1 cellular context compared by ENCODE assay signal in genomic region chr1:99682291-99682751, GRCh38.
TF ChIP-seq lines count a peak whose summit lies in the region.

No MANE protein-coding gene starts in this region.

TF ChIP-seq in HEK293, 187 proteins besides CTCF, POLR2A, EP300 and RAD21 (continued from another document):
- TF ChIP-seq PATZ1 (tag by site-specific recombination; IDR thresholded peaks at IDR 0.05) (peak; percentile 47; the same call in 1 of the 2 replicates), ELK4 (IDR thresholded peaks at IDR 0.05; ENCODE audit: borderline replicate concordance, low read depth, low read length) (no peak), ZNF768 (tag by site-specific recombination; IDR thresholded peaks at IDR 0.05) (no peak), ZNF626 (tag by site-specific recombination; IDR thresholded peaks at IDR 0.05) (no peak), ZNF280C (tag by site-specific recombination; IDR thresholded peaks at IDR 0.05) (no peak), GFI1B (tag by site-specific recombination; IDR thresholded peaks at IDR 0.05) (no peak), ZNF791 (tag by site-specific recombination; IDR thresholded peaks at IDR 0.05) (no peak), ZNF202 (tag by site-specific recombination; IDR thresholded peaks at IDR 0.05; ENCODE audit: borderline replicate concordance) (no peak), KLF1 (tag by site-specific recombination; IDR thresholded peaks at IDR 0.05) (no peak), GLIS2 (tag by site-specific recombination; IDR thresholded peaks at IDR 0.05) (no peak), OVOL3 (tag by site-specific recombination; IDR thresholded peaks at IDR 0.05) (no peak), PRDM1 (tag by site-specific recombination; IDR thresholded peaks at IDR 0.05) (no peak), ZNF707 (tag by site-specific recombination; IDR thresholded peaks at IDR 0.05) (no peak), ZNF843 (tag by site-specific recombination; IDR thresholded peaks at IDR 0.05) (peak; percentile 69; the same call in 1 of the 2 replicates), ZFHX2 (tag by site-specific recombination; conservative IDR thresholded peaks at IDR 0.05) (no peak), HOXC10 (CRISPR knock-in tag; IDR thresholded peaks at IDR 0.05) (no peak), ZNF423 (tag by site-specific recombination; IDR thresholded peaks at IDR 0.05) (no peak), ZNF112 (tag by site-specific recombination; IDR thresholded peaks at IDR 0.05) (no peak), ZNF518A (tag by site-specific recombination; conservative IDR thresholded peaks at IDR 0.05; ENCODE audit: low read depth) (0 out of 2 replicates have a peak, but pooled peaks have one; percentile 44), ZNF76 (tag by site-specific recombination; IDR thresholded peaks at IDR 0.05; ENCODE audit: borderline replicate concordance, low read depth) (no peak), ZNF24 (tag by site-specific recombination; IDR thresholded peaks at IDR 0.05) (0 out of 2 replicates have a peak, but pooled peaks have one; percentile 69), ZNF350 (tag by site-specific recombination; IDR thresholded peaks at IDR 0.05) (no peak), KLF10 (tag by site-specific recombination; IDR thresholded peaks at IDR 0.05) (peak; percentile 33; the same call in 1 of the 2 replicates), ZNF488 (tag by site-specific recombination; IDR thresholded peaks at IDR 0.05) (no peak), ZSCAN16 (tag by site-specific recombination; IDR thresholded peaks at IDR 0.05) (no peak), ZBTB44 (tag by site-specific recombination; IDR thresholded peaks at IDR 0.05) (no peak), ZNF335 (tag by site-specific recombination; conservative IDR thresholded peaks at IDR 0.05) (no peak), ZNF2 (tag by site-specific recombination; IDR thresholded peaks at IDR 0.05) (no peak), ZNF223 (tag by site-specific recombination; IDR thresholded peaks at IDR 0.05) (no peak), ZNF629 (tag by site-specific recombination; IDR thresholded peaks at IDR 0.05) (peak; percentile 89), REPIN1 (tag by site-specific recombination; IDR thresholded peaks at IDR 0.05; ENCODE audit: low read depth) (no peak), ZBTB1 (tag by site-specific recombination; IDR thresholded peaks at IDR 0.05) (no peak), ZNF354C (tag by site-specific recombination; IDR thresholded peaks at IDR 0.05; ENCODE audit: borderline replicate concordance, low read depth) (no peak), ZFP3 (tag by site-specific recombination; IDR thresholded peaks at IDR 0.05; ENCODE audit: low read depth) (no peak), ZSCAN4 (tag by site-specific recombination; IDR thresholded peaks at IDR 0.05) (no peak), ZSCAN5A (tag by site-specific recombination; IDR thresholded peaks at IDR 0.05) (no peak), WT1 (tag by site-specific recombination; IDR thresholded peaks at IDR 0.05) (peak; percentile 66), ZNF416 (tag by site-specific recombination; IDR thresholded peaks at IDR 0.05) (no peak), ZNF639 (tag by site-specific recombination; IDR thresholded peaks at IDR 0.05) (peak; percentile 83; the same call in 1 of the 2 replicates), ZNF449 (tag by site-specific recombination; IDR thresholded peaks at IDR 0.05) (no peak), ZNF146 (tag by site-specific recombination; IDR thresholded peaks at IDR 0.05) (no peak), ZNF214 (tag by site-specific recombination; IDR thresholded peaks at IDR 0.05; ENCODE audit: borderline replicate concordance) (no peak), ZNF830 (tag by site-specific recombination; IDR thresholded peaks at IDR 0.05; ENCODE audit: low read depth) (no peak), GLI2 (tag by site-specific recombination; IDR thresholded peaks at IDR 0.05; ENCODE audit: borderline replicate concordance, low read depth) (no peak), ZEB2 (tag by site-specific recombination; IDR thresholded peaks at IDR 0.05) (peak; percentile 36; the same call in 1 of the 2 replicates), ZNF501 (tag by site-specific recombination; IDR thresholded peaks at IDR 0.05) (no peak)
TF ChIP-seq in HEK293: peak in this region for 22.
